ENCODE assay signal across 8 cellular contexts in genomic region chr15:51621917-51622268, GRCh38. TPM values are rescaled to one million over a fixed set of nuclear protein-coding genes. Genes with fewer than 3 reads are reported as not detected.
DNase-seq lines count a peak whose midpoint lies in the region; ATAC-seq, FAIRE-seq and TF ChIP-seq lines count a peak whose summit lies in the region.

No MANE protein-coding gene starts in this region.

- no peaks in the 10 kb centered on the region for H3K27me3 ChIP-seq in transverse colon

- ATAC-seq in A549, result peak; percentile 78 to 82
- ATAC-seq in HG02798 (IDR thresholded peaks at IDR 0.05; ENCODE audit: poor library complexity, unreplicated experiment), result peak; percentile 66
- ATAC-seq in natural killer cell, result peak; percentile 40 to 52 (median 43)

- POLR2A ChIA-PET in A549 (lab: Yijun Ruan, JAX), result interaction anchor here (0.6 to 2.0 kb wide), 5 partner anchors 10 to 1022 kb away, joined by 3 to 9 read pairs (median 4); no protein-coding TSS in a partner anchor

- WGBS in A549 (ENCODE audit: missing lambda C conversion rate), result 2% methylated on average over 16 of the region's 21 CpGs
- WGBS in transverse colon (ENCODE audit: low coverage in 1 of 2), 2 donors, result 0% methylated on average over 21 of the region's 21 CpGs; no CpG with 5 or more reads in 1 of the 2 donors

- H3K27me3 Mint-ChIP-seq in natural killer cell (ENCODE audit: low read depth in 2 of 2), result peaks cover 18 to 31% of the 10 kb centered on the region in 2 donors

- TF ChIP-seq POLR2A in A549 (IDR thresholded peaks at IDR 0.05; ENCODE audit: low read length) (no peak; the same call in 1 of the 2 replicates), transverse colon (IDR thresholded peaks at IDR 0.05) (no peak)

- CTCF ChIA-PET in A549 (lab: Yijun Ruan, JAX), result interaction anchor here (0.6 to 6.3 kb wide), 16 partner anchors 10 to 304 kb away, joined by 3 to 31 read pairs (median 4); no protein-coding TSS in a partner anchor

- 0 out of 5 replicates have a peak, but pooled peaks of 1 of the 2 experiments have one; percentile 24 for TF ChIP-seq RAD21 in A549 (conservative IDR thresholded peaks at IDR 0.05 in 1 of 2, IDR thresholded peaks at IDR 0.05 in 1 of 2)

- H3K4me1 ChIP-seq in A549, result peaks cover 39% of the 10 kb centered on the region
- peaks cover 0 to 34% (median 20%) of the 10 kb centered on the region in 4 donors for H3K4me1 ChIP-seq in transverse colon

- no peaks in the 10 kb centered on the region for H3K9me3 ChIP-seq in A549
- no peaks in the 10 kb centered on the region for H3K9me3 ChIP-seq in transverse colon

- H3K4me1 Mint-ChIP-seq in natural killer cell, result peaks cover 19 to 21% of the 10 kb centered on the region in 2 donors

- FAIRE-seq in A549 (lab: Jason Lieb, UNC), result no peak

- H3K27ac ChIP-seq in A549 (peak overlapping the region; percentile 86 to 91), transverse colon (peak overlapping the region; percentile 87 to 92 (median 90))

- no peaks in the 10 kb centered on the region for H3K9me3 Mint-ChIP-seq in natural killer cell

- DNase-seq in A549 (ENCODE audit: low read depth in 1 of 2, low spot score in 1 of 2), result peak; percentile 69 to 76
- DNase-seq in NCI-H460 (ENCODE audit: extremely low read depth, low read depth), result peak; percentile 17
- peak; percentile 65 for DNase-seq in activated effector memory CD4-positive, alpha-beta T cell treated with anti-CD3 and anti-CD28 coated beads, Interleukin-2, amount 50 U/mL, for 16 hours
- DNase-seq in fibroblast of the conjunctiva (ENCODE audit: low read depth), result peak; percentile 10
- DNase-seq in natural killer cell, result peak; percentile 23
- peak; percentile 49 for DNase-seq in transverse colon

- no peaks in the 10 kb centered on the region for H3K36me3 ChIP-seq in transverse colon

- peak overlapping the region in 1 of 2 donors; percentile 79 for H3K27ac Mint-ChIP-seq in natural killer cell

- peak overlapping the region; percentile 91 for H3K4me3 ChIP-seq in A549
- H3K4me3 ChIP-seq in transverse colon, result peak overlapping the region; percentile 40 to 88 (median 75)

- intact Hi-C loops in natural killer cell (cut with micrococcal nuclease) (no loop called here), transverse colon (cut with DNase I; ENCODE audit: low total_unique reads) (no loop called here)

- H3K36me3 Mint-ChIP-seq in natural killer cell, result no peaks in the 10 kb centered on the region

- H3K4me2 ChIP-seq in A549, result peak overlapping the region; percentile 72

- peak overlapping the region; percentile 85 for H3K4me3 Mint-ChIP-seq in natural killer cell

- in situ Hi-C loops in transverse colon (cut with MboI; ENCODE audit: low pct_ligation_motif_present in 1 of 4, low pct_unique_long_range_greater_than_20kb in 1 of 4, low sequenced_read_pairs in 3 of 4), result no loop called here

- TF ChIP-seq EP300 in A549 (IDR thresholded peaks at IDR 0.05), result no peak
- TF ChIP-seq EP300 in transverse colon (IDR thresholded peaks at IDR 0.05; ENCODE audit: low read depth), result no peak

- TF ChIP-seq CTCF in A549 (IDR thresholded peaks at IDR 0.05) (0 out of 3 replicates have a peak, but pooled peaks have one; percentile 18), GM12874 (IDR thresholded peaks at IDR 0.05; ENCODE audit: insufficient read depth, low read depth, low read length) (0 out of 2 replicates have a peak, but pooled peaks have one; percentile 11), natural killer cell (IDR thresholded peaks at IDR 0.05) (no peak), transverse colon (IDR thresholded peaks at IDR 0.05) (peak in 2 of 5 experiments; percentile 34 to 42)

TF ChIP-seq in A549, 52 proteins besides CTCF, POLR2A, EP300 and RAD21:
- TF ChIP-seq, protein P1, sequence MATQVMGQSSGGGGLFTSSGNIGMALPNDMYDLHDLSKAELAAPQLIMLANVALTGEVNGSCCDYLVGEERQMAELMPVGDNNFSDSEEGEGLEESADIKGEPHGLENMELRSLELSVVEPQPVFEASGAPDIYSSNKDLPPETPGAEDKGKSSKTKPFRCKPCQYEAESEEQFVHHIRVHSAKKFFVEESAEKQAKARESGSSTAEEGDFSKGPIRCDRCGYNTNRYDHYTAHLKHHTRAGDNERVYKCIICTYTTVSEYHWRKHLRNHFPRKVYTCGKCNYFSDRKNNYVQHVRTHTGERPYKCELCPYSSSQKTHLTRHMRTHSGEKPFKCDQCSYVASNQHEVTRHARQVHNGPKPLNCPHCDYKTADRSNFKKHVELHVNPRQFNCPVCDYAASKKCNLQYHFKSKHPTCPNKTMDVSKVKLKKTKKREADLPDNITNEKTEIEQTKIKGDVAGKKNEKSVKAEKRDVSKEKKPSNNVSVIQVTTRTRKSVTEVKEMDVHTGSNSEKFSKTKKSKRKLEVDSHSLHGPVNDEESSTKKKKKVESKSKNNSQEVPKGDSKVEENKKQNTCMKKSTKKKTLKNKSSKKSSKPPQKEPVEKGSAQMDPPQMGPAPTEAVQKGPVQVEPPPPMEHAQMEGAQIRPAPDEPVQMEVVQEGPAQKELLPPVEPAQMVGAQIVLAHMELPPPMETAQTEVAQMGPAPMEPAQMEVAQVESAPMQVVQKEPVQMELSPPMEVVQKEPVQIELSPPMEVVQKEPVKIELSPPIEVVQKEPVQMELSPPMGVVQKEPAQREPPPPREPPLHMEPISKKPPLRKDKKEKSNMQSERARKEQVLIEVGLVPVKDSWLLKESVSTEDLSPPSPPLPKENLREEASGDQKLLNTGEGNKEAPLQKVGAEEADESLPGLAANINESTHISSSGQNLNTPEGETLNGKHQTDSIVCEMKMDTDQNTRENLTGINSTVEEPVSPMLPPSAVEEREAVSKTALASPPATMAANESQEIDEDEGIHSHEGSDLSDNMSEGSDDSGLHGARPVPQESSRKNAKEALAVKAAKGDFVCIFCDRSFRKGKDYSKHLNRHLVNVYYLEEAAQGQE (IDR thresholded peaks at IDR 0.05), result no peak
- no peak for TF ChIP-seq MAZ (IDR thresholded peaks at IDR 0.05; ENCODE audit: borderline replicate concordance, low read depth, low read length)
- no peak for TF ChIP-seq NR3C1 (IDR thresholded peaks at IDR 0.05)
- TF ChIP-seq ZNF302 (CRISPR knock-in tag; IDR thresholded peaks at IDR 0.05), result no peak
- TF ChIP-seq CBX2 (IDR thresholded peaks at IDR 0.05; ENCODE audit: borderline replicate concordance, low read depth), result no peak
- no peak for TF ChIP-seq MYC (IDR thresholded peaks at IDR 0.05; ENCODE audit: borderline replicate concordance, low read length)
- TF ChIP-seq KDM1A (IDR thresholded peaks at IDR 0.05; ENCODE audit: low read depth), result no peak
- no peak for TF ChIP-seq CBX8 (IDR thresholded peaks at IDR 0.05)

RNA-seq across cellular contexts. Expression of gene DMXL2, which starts 0.7 kb away (rescaled TPM):
- polyA plus RNA-seq in A549 (2011; rRNA removed) (50.9 and 58.7 TPM in 2 replicates), A549 (2017; fragmentation: RNase III; extraction: RNeasy Plus Mini Kit Qiagen cat#74134 plus additional on column Dnase treatment) (23.9 to 25.6 TPM (median 25.0 TPM) in 3 replicates)
- polyA plus RNA-seq in A549 (2012; cell fraction: cytosol; rRNA removed), result 10.7 and 10.9 TPM in 2 replicates
- 24.8 and 41.3 TPM in 2 replicates for polyA plus RNA-seq in A549 (2012; cell fraction: nucleus; rRNA removed)
- 32.2 TPM in 2 replicates for polyA minus RNA-seq in A549 (2011; rRNA and poly(A)+ RNA removed)
- total RNA-seq in NCI-H460 (2014; rRNA removed; shearing (Covaris generic)), result 42.3 and 48.5 TPM in 2 replicates
- polyA plus RNA-seq in NCI-H460 (2014; cell fraction: nucleus; rRNA removed), result 114 and 159 TPM in 2 replicates
- total RNA-seq in natural killer cell (10 to 100 TPM in 2 of 3 donors, 1 to 10 TPM in 1; 6.4 to 12.4 (median 11.3) TPM), transverse colon (10 to 100 TPM; 35.8 to 75.9 (median 56.0) TPM)

RNA-seq across cellular contexts. Expression of gene SCG3, which starts 59.4 kb away (rescaled TPM):
- 0.03 TPM in 1 of 2 replicates, not detected in the other for polyA plus RNA-seq in A549 (2011; rRNA removed)
- 0.01 TPM in 1 of 2 replicates, not detected in the other for polyA plus RNA-seq in A549 (2012; cell fraction: cytosol; rRNA removed)
- not detected in 2 replicates for polyA plus RNA-seq in A549 (2012; cell fraction: nucleus; rRNA removed)
- 0.03 TPM in 1 of 3 replicates, not detected in the others for polyA plus RNA-seq in A549 (2017; fragmentation: RNase III; extraction: RNeasy Plus Mini Kit Qiagen cat#74134 plus additional on column Dnase treatment)
- polyA minus RNA-seq in A549 (2011; rRNA and poly(A)+ RNA removed), result not detected in 2 replicates
- total RNA-seq in NCI-H460 (2014; rRNA removed; shearing (Covaris generic)), result not detected in 2 replicates
- 0.19 TPM in 1 of 2 replicates, not detected in the other for polyA plus RNA-seq in NCI-H460 (2014; cell fraction: nucleus; rRNA removed)
- total RNA-seq in natural killer cell, result not detected
- 1 to 10 TPM in 1 of 4 donors, under 1 TPM in 2, not detected in 1; 0.55 to 3.6 (median 0.95) TPM for total RNA-seq in transverse colon

Comparison
In these comparisons a context has a peak if more than half of its experiments do, and no peak if none do; other contexts are left out.
1. Peak in every context shown above with its lines: DNase-seq, ATAC-seq, H3K4me3 ChIP-seq and H3K27ac ChIP-seq.
2. DNase-seq: peak in every context shown above with its lines; median percentile 72 in A549; 65 in activated effector memory CD4-positive, alpha-beta T cell treated with anti-CD3 and anti-CD28 coated beads, Interleukin-2, amount 50 U/mL, for 16 hours; 49 in transverse colon; 23 in natural killer cell; 17 in NCI-H460; 10 in fibroblast of the conjunctiva.